In the genomic region with DNA sequence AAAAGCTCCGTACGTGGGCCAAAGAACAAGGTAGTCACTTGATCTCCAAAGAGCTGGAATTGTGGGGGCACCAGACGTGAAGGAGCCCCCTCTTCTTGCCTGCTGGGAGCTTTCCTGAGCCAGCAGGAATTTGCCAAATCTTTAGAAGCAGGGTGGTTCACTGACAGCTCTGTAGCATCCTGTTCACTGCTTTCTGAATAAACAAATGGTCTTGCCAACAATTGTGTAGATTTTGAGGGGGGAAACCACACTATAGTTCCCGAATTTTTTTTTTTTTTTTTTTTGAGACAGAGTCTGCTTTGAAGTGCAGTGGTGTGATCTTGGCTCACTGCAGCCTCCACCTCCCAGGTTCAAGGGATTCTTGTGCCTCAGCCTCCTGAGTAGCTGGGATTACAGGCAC, we compare ENCODE assay signal across 11 cellular contexts. TPM values are rescaled to one million over a fixed set of nuclear protein-coding genes. Genes with fewer than 3 reads are reported as not detected.
DNase-seq lines count a peak whose midpoint lies in the region; ATAC-seq and TF ChIP-seq lines count a peak whose summit lies in the region.
"Had no signal": no experiment of that assay in that cellular context is flagged by ENCODE, and none has a peak within 500 bp of the region (broad histone marks: within the 10 kb centered on the region; RNA-seq: fewer than 3 reads in every experiment).

No MANE protein-coding gene starts in this region.

- H3K27me3 ChIP-seq in PC-9 (ENCODE audit: insufficient read depth, low read depth): no peaks in the 10 kb centered on the region
- no peaks in the 10 kb centered on the region for H3K27me3 ChIP-seq in esophagus squamous epithelium
- H3K27me3 ChIP-seq in parathyroid adenoma (ENCODE audit: control insufficient read depth, insufficient read depth, low read length): no peaks in the 10 kb centered on the region
- H3K27me3 ChIP-seq: pancreas had no signal

- no peaks in the 10 kb centered on the region for H3K36me3 ChIP-seq in PC-9 (ENCODE audit: low read depth)
- no peaks in the 10 kb centered on the region for H3K36me3 ChIP-seq in esophagus squamous epithelium
- no peaks in the 10 kb centered on the region for H3K36me3 ChIP-seq in parathyroid adenoma (ENCODE audit: control insufficient read depth, insufficient read depth, low read length)
- H3K36me3 ChIP-seq: pancreas had no signal

- CTCF ChIA-PET in PC-9 (lab: Charles Lee): interaction anchor here (0.8 to 2.1 kb wide), 3 partner anchors 64 to 136 kb away, joined by 4 to 10 read pairs (median 5); a partner anchor contains a TSS

- peaks cover 9 to 13% of the 10 kb centered on the region in 2 donors for H3K4me1 Mint-ChIP-seq in stimulated activated naive B cell treated with anti-CD40 and anti-IgM and Interleukin-4, amounts not matched to agents 10 μg/mL and 1 μg/mL and 100 μg/mL, for 72 hours

- H3K79me2 ChIP-seq in PC-9 (ENCODE audit: low read depth) (no peaks in the 10 kb centered on the region), parathyroid adenoma (no peaks in the 10 kb centered on the region)

- BruUV-seq in PC-9 (replicated peaks; lab: Mats Ljungman, UMichigan): no TSS peak

- no peak for TF ChIP-seq CTCF in C4-2B (conservative IDR thresholded peaks at IDR 0.05)
- no peak for TF ChIP-seq CTCF in PC-9 (conservative IDR thresholded peaks at IDR 0.05)
- TF ChIP-seq CTCF in esophagus squamous epithelium (IDR thresholded peaks at IDR 0.05): no peak
- no peak for TF ChIP-seq CTCF in parathyroid adenoma (IDR thresholded peaks at IDR 0.05)

- DNase-seq in PC-9: no peak
- DNase-seq in esophagus squamous epithelium (lab: John Stamatoyannopoulos, UW): no peak
- DNase-seq in stimulated activated CD4-positive, alpha-beta T cell treated with anti-CD3 and anti-CD28 coated beads, Interleukin-4, amount 100 ng/mL, for 24 hours: no peak
- no peak for DNase-seq in activated gamma-delta T cell treated with Interleukin-2 at 50 U/mL for 16 hours
- DNase-seq in stimulated activated naive B cell treated with anti-CD40 and anti-IgM and Interleukin-4, amounts not matched to agents 10 μg/mL and 1 μg/mL and 100 μg/mL, for 72 hours: no peak
- DNase-seq: activated naive CD8-positive, alpha-beta T cell treated with anti-CD3 and anti-CD28 coated beads, Interleukin-2, amount 10 ng/mL, durations not matched to agents 7 days and 5 days; pancreas had no signal

- no peaks in the 10 kb centered on the region for H4K20me1 ChIP-seq in PC-9 (ENCODE audit: insufficient read depth)

- H3F3A ChIP-seq in PC-9 (ENCODE audit: insufficient read depth, low read depth): peaks cover 35% of the 10 kb centered on the region

- H2AFZ ChIP-seq in PC-9: peak overlapping the region; percentile 59; the same call in 1 of the 2 replicates
- peak overlapping the region; percentile 59 for H2AFZ ChIP-seq in parathyroid adenoma

- no peaks in the 10 kb centered on the region for H3K36me3 Mint-ChIP-seq in stimulated activated naive B cell treated with anti-CD40 and anti-IgM and Interleukin-4, amounts not matched to agents 10 μg/mL and 1 μg/mL and 100 μg/mL, for 72 hours
- H3K36me3 Mint-ChIP-seq: activated naive CD8-positive, alpha-beta T cell treated with anti-CD3 and anti-CD28 coated beads, Interleukin-2, amount 10 ng/mL, durations not matched to agents 7 days and 5 days had no signal

- peaks cover 0 to 4% of the 10 kb centered on the region in 2 donors for H3K27me3 Mint-ChIP-seq in stimulated activated naive B cell treated with anti-CD40 and anti-IgM and Interleukin-4, amounts not matched to agents 10 μg/mL and 1 μg/mL and 100 μg/mL, for 72 hours

- H3K9me3 Mint-ChIP-seq in stimulated activated naive B cell treated with anti-CD40 and anti-IgM and Interleukin-4, amounts not matched to agents 10 μg/mL and 1 μg/mL and 100 μg/mL, for 72 hours: no peaks in the 10 kb centered on the region

- H3K9ac ChIP-seq in parathyroid adenoma: no peak overlapping the region

- no peaks in the 10 kb centered on the region; the same call in 1 of the 2 replicates for H3K9me3 ChIP-seq in PC-9 (ENCODE audit: insufficient read depth, low read depth)
- H3K9me3 ChIP-seq in esophagus squamous epithelium: no peaks in the 10 kb centered on the region
- no peaks in the 10 kb centered on the region for H3K9me3 ChIP-seq in parathyroid adenoma (ENCODE audit: control insufficient read depth, low read length)
- H3K9me3 ChIP-seq: pancreas had no signal

- no peak for TF ChIP-seq POLR2A in esophagus squamous epithelium (IDR thresholded peaks at IDR 0.05)

- POLR2A ChIA-PET in PC-9 (lab: Charles Lee; ENCODE audit: unreplicated experiment): no interaction called here

- H3K9me2 ChIP-seq in PC-9 (ENCODE audit: insufficient read depth): no peaks in the 10 kb centered on the region

- WGBS in esophagus squamous epithelium, 2 donors: 21 to 51% methylated on average over 4 of the region's 4 CpGs

- intact Hi-C loops in PC-9 (cut with micrococcal nuclease; ENCODE audit: unreplicated experiment): loop anchor here (1.0 to 5.0 kb wide), 5 partner anchors 136 to 376 kb away; a partner anchor contains a TSS
- intact Hi-C loops in esophagus squamous epithelium (cut with DNase I): loop anchor here (10.0 kb wide), 1 partner anchor 114 kb away; no protein-coding TSS in a partner anchor

- no peak overlapping the region for H3K4me3 Mint-ChIP-seq in stimulated activated naive B cell treated with anti-CD40 and anti-IgM and Interleukin-4, amounts not matched to agents 10 μg/mL and 1 μg/mL and 100 μg/mL, for 72 hours
- H3K4me3 Mint-ChIP-seq: activated naive CD8-positive, alpha-beta T cell treated with anti-CD3 and anti-CD28 coated beads, Interleukin-2, amount 10 ng/mL, durations not matched to agents 7 days and 5 days had no signal

- H3K4me3 ChIP-seq in PC-9: no peak overlapping the region
- no peak overlapping the region for H3K4me3 ChIP-seq in esophagus squamous epithelium
- H3K4me3 ChIP-seq in parathyroid adenoma (ENCODE audit: low read depth, low read length): no peak overlapping the region
- H3K4me3 ChIP-seq: pancreas had no signal

- no peak for ATAC-seq in stimulated activated naive B cell treated with anti-CD40 and anti-IgM and Interleukin-4, amounts not matched to agents 10 μg/mL and 1 μg/mL and 100 μg/mL, for 72 hours (replicated peaks)
- no peak for ATAC-seq in GM21423 (IDR thresholded peaks at IDR 0.05; ENCODE audit: unreplicated experiment)

- H3K4me2 ChIP-seq in PC-9 (peak overlapping the region; percentile 48), parathyroid adenoma (ENCODE audit: low read length) (peak overlapping the region; percentile 16)

- peak overlapping the region; percentile 30; the same call in 1 of the 2 replicates for H3K27ac ChIP-seq in C4-2B
- H3K27ac ChIP-seq in PC-9: peak overlapping the region; percentile 27; the same call in 1 of the 2 replicates
- H3K27ac ChIP-seq in esophagus squamous epithelium: peak overlapping the region in 3 of 4 donors; percentile 51 to 61 (median 53)
- peak overlapping the region; percentile 59 for H3K27ac ChIP-seq in parathyroid adenoma

- no peak overlapping the region for H3K27ac Mint-ChIP-seq in stimulated activated naive B cell treated with anti-CD40 and anti-IgM and Interleukin-4, amounts not matched to agents 10 μg/mL and 1 μg/mL and 100 μg/mL, for 72 hours
- H3K27ac Mint-ChIP-seq: activated naive CD8-positive, alpha-beta T cell treated with anti-CD3 and anti-CD28 coated beads, Interleukin-2, amount 10 ng/mL, durations not matched to agents 7 days and 5 days had no signal

- peaks cover 58% of the 10 kb centered on the region for H3K4me1 ChIP-seq in PC-9 (replicated peaks; ENCODE audit: insufficient read depth)
- H3K4me1 ChIP-seq in esophagus squamous epithelium: peaks cover 19 to 42% (median 35%) of the 10 kb centered on the region in 3 donors
- H3K4me1 ChIP-seq in parathyroid adenoma: peaks cover 15% of the 10 kb centered on the region

RNA-seq across cellular contexts. Expression of a gene that starts 7.1 kb away (rescaled TPM):
- total RNA-seq in PC-9 (2021) (not detected in 2 replicates), esophagus squamous epithelium (not detected)
- total RNA-seq: activated naive CD8-positive, alpha-beta T cell treated with anti-CD3 and anti-CD28 coated beads, Interleukin-2, amount 10 ng/mL, durations not matched to agents 7 days and 5 days; NCI-H460; pancreas had no signal

RNA-seq across cellular contexts. Expression of a gene that starts 37.8 kb away (rescaled TPM):
- total RNA-seq in PC-9 (2021): 44.7 and 55.0 TPM in 2 replicates
- 10 to 100 TPM; 36.9 to 63.6 (median 50.8) TPM for total RNA-seq in esophagus squamous epithelium

RNA-seq across cellular contexts. Expression of a gene that starts 49.2 kb away (rescaled TPM):
- total RNA-seq in PC-9 (2021) (20.7 and 23.4 TPM in 2 replicates), esophagus squamous epithelium (10 to 100 TPM; 18.4 to 41.4 (median 28.4) TPM)
